ENCODE assay signal across 19 cellular contexts in genomic region chr12:90575995-90576394, GRCh38.
"Had no signal": no experiment of that assay in that cellular context is flagged by ENCODE, and none has a peak within 500 bp of the region (broad histone marks: within the 10 kb centered on the region; RNA-seq: fewer than 3 reads in every experiment).

No MANE protein-coding gene starts in this region.

- H3K36me3 ChIP-seq: cardiac muscle cell, colonic mucosa, gastroesophageal sphincter, upper lobe of right lung had no signal

- H3K4me3 Mint-ChIP-seq: activated CD8-positive, alpha-beta T cell treated with anti-CD3 and anti-CD28 coated beads, Interleukin-2, amount 10 ng/mL, durations not matched to agents 7 days and 5 days; activated naive CD8-positive, alpha-beta T cell treated with anti-CD3 and anti-CD28 coated beads, Interleukin-2, amount 10 ng/mL, durations not matched to agents 7 days and 5 days; naive B cell; stimulated activated naive CD8-positive, alpha-beta T cell treated with anti-CD3 and anti-CD28 coated beads, Interleukin-15, amount 100 ng/mL, for 72 hours; T-helper 2 cell treated with Interferon-gamma antibody and Interleukin-4, amounts not matched to agents 5 μg/mL and 100 μg/mL, for 36 hours had no signal

- H3K4me2 ChIP-seq: hepatocyte had no signal

- H3K27ac Mint-ChIP-seq: activated CD8-positive, alpha-beta T cell treated with anti-CD3 and anti-CD28 coated beads, Interleukin-2, amount 10 ng/mL, durations not matched to agents 7 days and 5 days; activated naive CD8-positive, alpha-beta T cell treated with anti-CD3 and anti-CD28 coated beads, Interleukin-2, amount 10 ng/mL, durations not matched to agents 7 days and 5 days; naive B cell; stimulated activated naive CD8-positive, alpha-beta T cell treated with anti-CD3 and anti-CD28 coated beads, Interleukin-15, amount 100 ng/mL, for 72 hours; T-helper 2 cell treated with Interferon-gamma antibody and Interleukin-4, amounts not matched to agents 5 μg/mL and 100 μg/mL, for 36 hours had no signal

- H3K79me2 ChIP-seq: hepatocyte, parathyroid adenoma had no signal

- H3K4me1 Mint-ChIP-seq: activated naive CD8-positive, alpha-beta T cell treated with anti-CD3 and anti-CD28 coated beads, Interleukin-2, amount 10 ng/mL, durations not matched to agents 7 days and 5 days; naive B cell; stimulated activated naive CD8-positive, alpha-beta T cell treated with anti-CD3 and anti-CD28 coated beads, Interleukin-15, amount 100 ng/mL, for 72 hours had no signal

- DNase-seq: activated CD4-positive, alpha-beta T cell treated with anti-CD3 and anti-CD28 coated beads for 48 hours; activated CD8-positive, alpha-beta memory T cell treated with anti-CD3 and anti-CD28 coated beads, Interleukin-2, amount 50 U/mL, for 48 hours; activated CD8-positive, alpha-beta T cell treated with anti-CD3 and anti-CD28 coated beads, Interleukin-2, amount 10 ng/mL, durations not matched to agents 7 days and 5 days; activated naive CD8-positive, alpha-beta T cell treated with anti-CD3 and anti-CD28 coated beads, Interleukin-2, amount 10 ng/mL, durations not matched to agents 7 days and 5 days; colonic mucosa; effector CD4-positive, alpha-beta T cell; midbrain; naive B cell; stimulated activated CD4-positive, alpha-beta T cell treated with anti-CD3 and anti-CD28 coated beads, Interleukin-4, amount 100 ng/mL, for 4 hours; stimulated activated naive CD8-positive, alpha-beta T cell treated with anti-CD3 and anti-CD28 coated beads, Interleukin-15, amount 100 ng/mL, for 72 hours; testis; upper lobe of right lung had no signal

- H3K4me3 ChIP-seq: cardiac muscle cell, colonic mucosa, gastroesophageal sphincter, hepatocyte, lung, skin epidermis, testis, upper lobe of right lung had no signal

- H3K27me3 Mint-ChIP-seq: activated naive CD8-positive, alpha-beta T cell treated with anti-CD3 and anti-CD28 coated beads, Interleukin-2, amount 10 ng/mL, durations not matched to agents 7 days and 5 days; naive B cell; stimulated activated naive CD8-positive, alpha-beta T cell treated with anti-CD3 and anti-CD28 coated beads, Interleukin-15, amount 100 ng/mL, for 72 hours had no signal

- H2AFZ ChIP-seq: hepatocyte, parathyroid adenoma had no signal

- H3K36me3 Mint-ChIP-seq: activated naive CD8-positive, alpha-beta T cell treated with anti-CD3 and anti-CD28 coated beads, Interleukin-2, amount 10 ng/mL, durations not matched to agents 7 days and 5 days; naive B cell had no signal

- H3K4me1 ChIP-seq: colonic mucosa, gastroesophageal sphincter, parathyroid adenoma, testis, upper lobe of right lung had no signal

- H3K27me3 ChIP-seq: cardiac muscle cell, colonic mucosa, gastroesophageal sphincter, hepatocyte, testis, upper lobe of right lung had no signal

- H3K9me3 Mint-ChIP-seq: activated naive CD8-positive, alpha-beta T cell treated with anti-CD3 and anti-CD28 coated beads, Interleukin-2, amount 10 ng/mL, durations not matched to agents 7 days and 5 days; stimulated activated naive CD8-positive, alpha-beta T cell treated with anti-CD3 and anti-CD28 coated beads, Interleukin-15, amount 100 ng/mL, for 72 hours; T-helper 2 cell treated with Interferon-gamma antibody and Interleukin-4, amounts not matched to agents 5 μg/mL and 100 μg/mL, for 36 hours had no signal

- H3K27ac ChIP-seq: cardiac muscle cell, colonic mucosa, gastroesophageal sphincter, hepatocyte, parathyroid adenoma, skin epidermis, testis, upper lobe of right lung had no signal

- ATAC-seq: activated CD8-positive, alpha-beta T cell treated with anti-CD3 and anti-CD28 coated beads, Interleukin-2, amount 10 ng/mL, durations not matched to agents 7 days and 5 days; gastroesophageal sphincter; stimulated activated naive CD8-positive, alpha-beta T cell treated with anti-CD3 and anti-CD28 coated beads, Interleukin-15, amount 100 ng/mL, for 72 hours; upper lobe of right lung had no signal

- H3K9ac ChIP-seq: parathyroid adenoma had no signal

- H3K9me3 ChIP-seq: colonic mucosa, testis, upper lobe of right lung had no signal
